Comparison of ENCODE assay signal across 1 cellular context in genomic region chr19:39150807-39151206, GRCh38.
A peak's percentile ranks its signal among the peaks of the same experiment; 100 is the strongest.
TF ChIP-seq lines count a peak whose summit lies in the region.

No MANE protein-coding gene starts in this region.

TF ChIP-seq in K562, 482 proteins besides CTCF, POLR2A, EP300 and RAD21:
- peak; percentile 63 for TF ChIP-seq USF1 (CRISPR knock-in tag; IDR thresholded peaks at IDR 0.05)
- no peak for TF ChIP-seq BDP1 (IDR thresholded peaks at IDR 0.05; ENCODE audit: insufficient read depth, insufficient read length)
- peak; percentile 22; the same call in 1 of the 2 replicates for TF ChIP-seq EGR1 (conservative IDR thresholded peaks at IDR 0.05)
- TF ChIP-seq ILF3 (IDR thresholded peaks at IDR 0.05; ENCODE audit: borderline replicate concordance): no peak
- TF ChIP-seq RAD51 (IDR thresholded peaks at IDR 0.05; ENCODE audit: borderline replicate concordance, low read depth): peak; percentile 60; the same call in 1 of the 2 replicates
- TF ChIP-seq BHLHE40 (IDR thresholded peaks at IDR 0.05; ENCODE audit: low read length): peak; percentile 78
- no peak for TF ChIP-seq ELF4 (CRISPR knock-in tag; IDR thresholded peaks at IDR 0.05)
- no peak for TF ChIP-seq ZNF668 (CRISPR knock-in tag; IDR thresholded peaks at IDR 0.05)
- TF ChIP-seq CXXC5 (CRISPR knock-in tag; IDR thresholded peaks at IDR 0.05): peak; percentile 34; the same call in 1 of the 2 replicates
- TF ChIP-seq USF2 (CRISPR knock-in tag; IDR thresholded peaks at IDR 0.05): peak; percentile 62
